Comparison of ENCODE assay signal across 8 cellular contexts in the genomic region with DNA sequence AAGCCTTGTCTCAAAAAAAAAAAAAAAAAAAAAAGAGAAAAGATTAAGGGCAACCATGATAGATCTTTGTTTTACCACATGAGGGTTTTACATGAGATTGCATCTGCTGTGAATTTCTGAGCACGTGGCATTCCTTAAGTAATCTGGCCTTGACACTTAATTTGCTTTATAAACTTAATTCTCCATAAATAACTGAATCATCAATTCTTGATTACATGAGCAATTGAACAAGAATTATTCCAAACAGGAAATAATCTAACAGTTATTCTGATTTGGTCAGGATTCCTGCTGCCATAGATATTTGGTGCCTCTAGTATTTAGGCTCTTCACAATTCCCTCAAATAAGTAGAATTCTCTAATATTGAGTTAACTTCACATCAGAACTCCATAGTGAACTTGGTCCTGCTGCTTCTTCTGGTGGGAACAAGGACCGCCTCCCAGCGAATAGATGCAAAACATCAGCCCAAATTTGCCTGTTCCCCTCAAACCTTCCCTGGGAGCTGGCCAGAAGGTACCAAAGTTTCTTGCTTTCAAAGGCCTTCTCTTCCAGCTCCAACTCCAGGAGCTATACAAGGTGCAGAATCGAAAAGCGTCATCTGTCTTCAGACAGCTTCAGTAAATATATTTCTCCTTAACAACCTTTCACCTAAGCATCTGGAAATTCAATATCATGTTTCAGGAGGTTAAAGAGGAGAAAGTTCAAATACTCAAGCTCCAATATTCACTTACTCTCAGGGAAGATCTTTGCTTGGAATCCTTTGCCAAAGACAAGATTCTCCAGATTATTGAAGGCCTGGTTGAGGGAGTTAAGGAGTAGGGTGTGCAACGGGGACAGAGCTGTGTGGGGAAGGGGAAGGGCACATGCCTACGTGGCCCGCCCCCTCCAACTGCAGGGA. TPM values are rescaled to one million over a fixed set of nuclear protein-coding genes. Genes with fewer than 3 reads are reported as not detected.
DNase-seq lines count a peak whose midpoint lies in the region; ATAC-seq and TF ChIP-seq lines count a peak whose summit lies in the region.

No MANE protein-coding gene starts in this region.

- H3K27ac Mint-ChIP-seq in activated CD8-positive, alpha-beta T cell treated with anti-CD3 and anti-CD28 coated beads for 36 hours, result peak overlapping the region; percentile 98

- intact Hi-C loops in HCT116 (cut with micrococcal nuclease) (loop anchor here (10.0 kb wide), 1 partner anchor 153 kb away; a partner anchor contains a TSS), right cardiac atrium (cut with DNase I) (loop anchor here in 2 of 4 donors (10.0 kb wide), 1 partner anchor 53 kb away; no protein-coding TSS in a partner anchor), spleen (cut with DNase I; ENCODE audit: low total_unique reads) (loop anchor here (10.0 kb wide), 1 partner anchor 53 kb away; no protein-coding TSS in a partner anchor)
- intact Hi-C loops in activated CD8-positive, alpha-beta T cell treated with anti-CD3 and anti-CD28 coated beads for 36 hours (cut with micrococcal nuclease), result no loop called here

- peak overlapping the region; percentile 96 for H3K4me3 Mint-ChIP-seq in activated CD8-positive, alpha-beta T cell treated with anti-CD3 and anti-CD28 coated beads for 36 hours

- peak overlapping the region; percentile 76 for H3K4me2 ChIP-seq in HCT116 (ENCODE audit: low read length)

- DNase-seq in AG09309 (ENCODE audit: low read depth), result no peak
- no peak for DNase-seq in HCT116 (ENCODE audit: low read depth, low spot score)
- DNase-seq in activated CD8-positive, alpha-beta T cell treated with anti-CD3 and anti-CD28 coated beads for 36 hours, result no peak
- DNase-seq in right cardiac atrium, result no peak
- peak; percentile 17 for DNase-seq in spleen
- no peak for DNase-seq in NCI-H1436 (lab: John Stamatoyannopoulos, UW)
- no peak for DNase-seq in SK-N-DZ (ENCODE audit: low spot score)
- DNase-seq in DMS79 (lab: John Stamatoyannopoulos, UW), result no peak

- RAD21 ChIA-PET in HCT116 (lab: Charles Lee; ENCODE audit: low non-redundant PET in 1 of 2, low total read pairs in 2 of 2, uncharacterized antibody in 2 of 2, unreplicated experiment in 2 of 2), result interaction anchor here (0.6 to 1.3 kb wide), 3 partner anchors 21 to 81 kb away, joined by 3 to 4 read pairs (median 3); a partner anchor contains a TSS

- H3K9ac ChIP-seq in HCT116 (ENCODE audit: low read length), result peak overlapping the region; percentile 87

- no peaks in the 10 kb centered on the region for H3K27me3 ChIP-seq in HCT116 (ENCODE audit: insufficient read depth, low read length)
- H3K27me3 ChIP-seq in right cardiac atrium (ENCODE audit: control insufficient read depth, insufficient read depth), result no peaks in the 10 kb centered on the region
- H3K27me3 ChIP-seq in spleen (replicated peaks in 1 of 7), result peaks cover 0 to 25% (median 15%) of the 10 kb centered on the region in 7 donors

- TF ChIP-seq CTCF in AG09309 (IDR thresholded peaks at IDR 0.05; ENCODE audit: control insufficient read depth, insufficient read depth, low read depth, low read length, missing control alignments) (no peak), HCT116 (IDR thresholded peaks at IDR 0.05 in 2 of 3, conservative IDR thresholded peaks at IDR 0.05 in 1 of 3; ENCODE audit: borderline replicate concordance in 1 of 3, insufficient read depth in 1 of 3, low read depth in 2 of 3, low read length in 2 of 3) (no peak), spleen (IDR thresholded peaks at IDR 0.05 in 8 of 11, conservative IDR thresholded peaks at IDR 0.05 in 3 of 11) (no peak)
- no peak for TF ChIP-seq CTCF in activated CD8-positive, alpha-beta T cell treated with anti-CD3 and anti-CD28 coated beads for 36 hours (IDR thresholded peaks at IDR 0.05)

- TF ChIP-seq POLR2A in HCT116 (IDR thresholded peaks at IDR 0.05; ENCODE audit: borderline replicate concordance, extremely low read depth, insufficient read depth, insufficient read length) (no peak), spleen (IDR thresholded peaks at IDR 0.05) (no peak)

- no peaks in the 10 kb centered on the region for H3K9me3 ChIP-seq in HCT116 (ENCODE audit: control insufficient read depth in 1 of 2, insufficient read depth in 1 of 2, low read depth in 1 of 2, low read length in 2 of 2)
- no peaks in the 10 kb centered on the region for H3K9me3 ChIP-seq in right cardiac atrium (ENCODE audit: control insufficient read depth, low read length)
- H3K9me3 ChIP-seq in spleen, result no peaks in the 10 kb centered on the region

- H2AFZ ChIP-seq in HCT116 (ENCODE audit: low read depth, low read length, poor library complexity, severe bottlenecking), result no peak overlapping the region

- POLR2A ChIA-PET in HCT116 (lab: Charles Lee), result interaction anchor here (0.6 to 1.7 kb wide), 7 partner anchors 9 to 121 kb away, joined by 3 to 11 read pairs (median 3); a partner anchor contains a TSS
- POLR2A ChIA-PET in activated CD8-positive, alpha-beta T cell treated with anti-CD3 and anti-CD28 coated beads for 36 hours (lab: Charles Lee), result interaction anchor here (0.7 to 6.9 kb wide), 10 partner anchors 13 to 108 kb away, joined by 3 to 57 read pairs (median 4); a partner anchor contains a TSS

- peak overlapping the region; percentile 96 for H3K4me3 ChIP-seq in AG09309 (ENCODE audit: control insufficient read depth, low read depth, low read length)
- H3K4me3 ChIP-seq in HCT116 (replicated peaks in 1 of 2; ENCODE audit: low read depth in 1 of 2, low read length in 2 of 2), result peak overlapping the region; percentile 84 to 97
- H3K4me3 ChIP-seq in right cardiac atrium (ENCODE audit: low read length), result peak overlapping the region; percentile 79
- H3K4me3 ChIP-seq in spleen, result peak overlapping the region; percentile 64 to 88 (median 79)

- no peaks in the 10 kb centered on the region for H3K9me2 ChIP-seq in HCT116 (ENCODE audit: insufficient read depth)

- H3K36me3 Mint-ChIP-seq in activated CD8-positive, alpha-beta T cell treated with anti-CD3 and anti-CD28 coated beads for 36 hours (ENCODE audit: low read depth), result peaks cover 23% of the 10 kb centered on the region

- ATAC-seq in HCT116 (peak; percentile 29), right cardiac atrium (no peak)
- ATAC-seq in activated CD8-positive, alpha-beta T cell treated with anti-CD3 and anti-CD28 coated beads for 36 hours, result peak; percentile 20

- H3K4me1 ChIP-seq in HCT116 (ENCODE audit: control insufficient read depth in 1 of 2, insufficient read depth in 2 of 2, low read length in 2 of 2) (peaks cover 9 to 49% of the 10 kb centered on the region in 2 experiments; a peak in 3 of 4 replicates), right cardiac atrium (ENCODE audit: control insufficient read depth, insufficient read depth, low read length) (peaks cover 2% of the 10 kb centered on the region), spleen (peaks cover 21 to 71% (median 55%) of the 10 kb centered on the region in 6 donors)

- WGBS in right cardiac atrium, result 45% methylated on average over 8 of the region's 8 CpGs
- 43 to 53% (median 49%) methylated on average over 8 of the region's 8 CpGs for WGBS in spleen, 5 donors

- TF ChIP-seq RAD21 in HCT116 (IDR thresholded peaks at IDR 0.05; ENCODE audit: low read depth), result no peak

- peaks cover 52% of the 10 kb centered on the region for H3K4me1 Mint-ChIP-seq in activated CD8-positive, alpha-beta T cell treated with anti-CD3 and anti-CD28 coated beads for 36 hours (ENCODE audit: low read depth)

- H3K79me2 ChIP-seq in HCT116 (ENCODE audit: insufficient read depth, low read length), result peaks cover 25% of the 10 kb centered on the region

- H4K20me1 ChIP-seq in HCT116 (ENCODE audit: insufficient read depth), result no peaks in the 10 kb centered on the region

- H3K27ac ChIP-seq in HCT116 (ENCODE audit: low read depth, low read length) (peak overlapping the region; percentile 76), right cardiac atrium (ENCODE audit: low read length) (peak overlapping the region; percentile 86), spleen (peak overlapping the region; percentile 82 to 97 (median 96))

- no TSS peak for BruUV-seq in HCT116 (replicated peaks; lab: Mats Ljungman, UMichigan)

- H3K27me3 Mint-ChIP-seq in activated CD8-positive, alpha-beta T cell treated with anti-CD3 and anti-CD28 coated beads for 36 hours, result no peaks in the 10 kb centered on the region

- H3K9me3 Mint-ChIP-seq in activated CD8-positive, alpha-beta T cell treated with anti-CD3 and anti-CD28 coated beads for 36 hours, result no peaks in the 10 kb centered on the region

- H3K36me3 ChIP-seq in HCT116 (ENCODE audit: control insufficient read depth in 1 of 2, insufficient read depth in 2 of 2, low read length in 2 of 2), result peaks cover 2 to 7% of the 10 kb centered on the region in 2 experiments; a peak in 3 of 4 replicates
- H3K36me3 ChIP-seq in spleen, result peaks cover 0 to 31% (median 17%) of the 10 kb centered on the region in 6 donors

- CTCF ChIA-PET in HCT116 (lab: Charles Lee), result interaction anchor here (1.1 to 4.6 kb wide), 13 partner anchors 10 to 127 kb away, joined by 4 to 71 read pairs (median 9); a partner anchor contains a TSS
- CTCF ChIA-PET in activated CD8-positive, alpha-beta T cell treated with anti-CD3 and anti-CD28 coated beads for 36 hours (lab: Charles Lee), result interaction anchor here (0.5 to 13.3 kb wide), 37 partner anchors 8 to 441 kb away, joined by 3 to 312 read pairs (median 6); a partner anchor contains a TSS

RNA-seq across cellular contexts. Expression of a gene that starts 1.0 kb away (rescaled TPM):
- total RNA-seq in HCT116 (2021; ENCODE audit: unreplicated experiment) (143 TPM), right cardiac atrium (100 to 1,000 TPM; 122 to 150 (median 130) TPM), spleen (100 to 1,000 TPM; 113 to 154 (median 136) TPM)
- 289 and 294 TPM in 2 replicates for polyA plus RNA-seq in HCT116 (2012)
- 100 to 1,000 TPM; 124 to 125 TPM for total RNA-seq in activated CD8-positive, alpha-beta T cell treated with anti-CD3 and anti-CD28 coated beads for 36 hours
- polyA plus RNA-seq in right cardiac atrium (217 TPM), spleen (100 to 1,000 TPM; 193 to 203 (median 200) TPM)
- 134 and 157 TPM in 2 replicates for polyA plus RNA-seq in SK-N-DZ (2014; cell fraction: cytosol; rRNA removed)
- 147 and 176 TPM in 2 replicates for polyA plus RNA-seq in SK-N-DZ (2014; cell fraction: nucleus; rRNA removed)

RNA-seq across cellular contexts. Expression of a gene that starts 1.6 kb away (rescaled TPM):
- total RNA-seq in HCT116 (2021; ENCODE audit: unreplicated experiment) (3.8 TPM), right cardiac atrium (under 1 TPM; 0.17 to 0.37 (median 0.26) TPM), spleen (1 to 10 TPM in 6 of 7 donors, under 1 TPM in 1; 0.83 to 3.6 (median 1.6) TPM)
- 2.0 and 2.2 TPM in 2 replicates for polyA plus RNA-seq in HCT116 (2012)
- 1 to 10 TPM; 5.8 to 6.1 TPM for total RNA-seq in activated CD8-positive, alpha-beta T cell treated with anti-CD3 and anti-CD28 coated beads for 36 hours
- polyA plus RNA-seq in right cardiac atrium (0.18 TPM), spleen (under 1 TPM; 0.35 to 0.77 (median 0.46) TPM)
- polyA plus RNA-seq in SK-N-DZ (2014; cell fraction: cytosol; rRNA removed), result 14.8 and 16.9 TPM in 2 replicates
- polyA plus RNA-seq in SK-N-DZ (2014; cell fraction: nucleus; rRNA removed), result 40.2 and 65.8 TPM in 2 replicates

RNA-seq across cellular contexts. Expression of a gene that starts 31.8 kb away (rescaled TPM):
- total RNA-seq in HCT116 (2021; ENCODE audit: unreplicated experiment), result 113 TPM
- polyA plus RNA-seq in HCT116 (2012), result 188 and 190 TPM in 2 replicates
- total RNA-seq in activated CD8-positive, alpha-beta T cell treated with anti-CD3 and anti-CD28 coated beads for 36 hours, result 10 to 100 TPM; 37.1 to 38.1 TPM
- 10 to 100 TPM; 71.2 to 81.6 (median 74.6) TPM for total RNA-seq in right cardiac atrium
- 186 TPM for polyA plus RNA-seq in right cardiac atrium
- 10 to 100 TPM; 25.0 to 62.4 (median 49.9) TPM for total RNA-seq in spleen
- 100 to 1,000 TPM; 205 to 262 (median 229) TPM for polyA plus RNA-seq in spleen
- polyA plus RNA-seq in SK-N-DZ (2014; cell fraction: cytosol; rRNA removed), result 102 and 118 TPM in 2 replicates
- polyA plus RNA-seq in SK-N-DZ (2014; cell fraction: nucleus; rRNA removed), result 110 and 199 TPM in 2 replicates

RNA-seq across cellular contexts. Expression of a gene that starts 35.6 kb away (rescaled TPM):
- total RNA-seq in HCT116 (2021; ENCODE audit: unreplicated experiment) (15.9 TPM), right cardiac atrium (10 to 100 TPM; 16.5 to 33.4 (median 20.1) TPM), spleen (10 to 100 TPM; 14.3 to 22.6 (median 20.5) TPM)
- polyA plus RNA-seq in HCT116 (2012), result 14.3 and 14.5 TPM in 2 replicates
- 10 to 100 TPM; 11.1 to 12.0 TPM for total RNA-seq in activated CD8-positive, alpha-beta T cell treated with anti-CD3 and anti-CD28 coated beads for 36 hours
- polyA plus RNA-seq in right cardiac atrium (19.6 TPM), spleen (10 to 100 TPM; 10.2 to 31.2 (median 27.7) TPM)
- polyA plus RNA-seq in SK-N-DZ (2014; cell fraction: cytosol; rRNA removed), result 18.6 and 19.3 TPM in 2 replicates
- 161 and 164 TPM in 2 replicates for polyA plus RNA-seq in SK-N-DZ (2014; cell fraction: nucleus; rRNA removed)

RNA-seq across cellular contexts. Expression of a gene that starts 36.4 kb away (rescaled TPM):
- total RNA-seq in HCT116 (2021; ENCODE audit: unreplicated experiment) (69.1 TPM), right cardiac atrium (10 to 100 TPM; 20.1 to 24.3 (median 21.1) TPM), spleen (10 to 100 TPM; 28.2 to 40.9 (median 33.2) TPM)
- 94.7 and 108 TPM in 2 replicates for polyA plus RNA-seq in HCT116 (2012)
- total RNA-seq in activated CD8-positive, alpha-beta T cell treated with anti-CD3 and anti-CD28 coated beads for 36 hours, result 10 to 100 TPM; 59.2 to 61.0 TPM
- polyA plus RNA-seq in right cardiac atrium (31.9 TPM), spleen (10 to 100 TPM; 43.7 to 48.4 (median 44.5) TPM)
- polyA plus RNA-seq in SK-N-DZ (2014; cell fraction: cytosol; rRNA removed), result 83.7 and 106 TPM in 2 replicates
- polyA plus RNA-seq in SK-N-DZ (2014; cell fraction: nucleus; rRNA removed), result 77.1 and 99.5 TPM in 2 replicates

Comparison
In these comparisons a context has a peak if more than half of its experiments do, and no peak if none do; other contexts are left out.
1. ATAC-seq: peak in HCT116 (single experiment) and activated CD8-positive, alpha-beta T cell treated with anti-CD3 and anti-CD28 coated beads for 36 hours (single experiment); none in right cardiac atrium (0 of 2).
2. Peak in every context shown above with its lines, with median percentiles within 50 percentile points of each other: H3K4me3 ChIP-seq and H3K27ac ChIP-seq.